Comparison of ENCODE assay signal across 10 cellular contexts in genomic region chr2:188976545-188977268, GRCh38. TPM values are rescaled to one million over a fixed set of nuclear protein-coding genes. Genes with fewer than 3 reads are reported as not detected.
DNase-seq lines count a peak whose midpoint lies in the region; ATAC-seq and TF ChIP-seq lines count a peak whose summit lies in the region.
"Had no signal": no experiment of that assay in that cellular context is flagged by ENCODE, and none has a peak within 500 bp of the region (broad histone marks: within the 10 kb centered on the region; RNA-seq: fewer than 3 reads in every experiment).

No MANE protein-coding gene starts in this region.

- no peaks in the 10 kb centered on the region for H3K27me3 ChIP-seq in thyroid gland

- no peak for TF ChIP-seq POLR2A in thyroid gland (IDR thresholded peaks at IDR 0.05)

- intact Hi-C loops in left colon (cut with DNase I, micrococcal nuclease): no loop called here
- intact Hi-C loops in thyroid gland (cut with DNase I): no loop called here

- TF ChIP-seq CTCF in astrocyte of the spinal cord (IDR thresholded peaks at IDR 0.05; ENCODE audit: low read depth, low read length) (peak; percentile 49), thyroid gland (IDR thresholded peaks at IDR 0.05) (peak in 3 of 6 experiments; percentile 13 to 23 (median 21))

- in situ Hi-C loops in astrocyte of the spinal cord (cut with HindIII; ENCODE audit: low sequenced_read_pairs) (no loop called here), G401 (cut with HindIII; ENCODE audit: low sequenced_read_pairs) (no loop called here)

- ATAC-seq in left colon (peak; percentile 96), HG02610 (IDR thresholded peaks at IDR 0.05; ENCODE audit: unreplicated experiment) (no peak)
- ATAC-seq: natural killer cell had no signal

- H3K27ac ChIP-seq in thyroid gland: peak overlapping the region; percentile 27 to 87 (median 72)

- DNase-seq in Jurkat, Clone E6-1 (ENCODE audit: low read depth, low spot score): peak; percentile 40
- DNase-seq in astrocyte of the spinal cord (ENCODE audit: low read depth, low spot score) (peak; percentile 54), left colon (no peak), thyroid gland (no peak), G401 (ENCODE audit: low spot score) (no peak)
- no peak for DNase-seq in activated T-cell treated with anti-CD3 and anti-CD28 coated beads, Interleukin-2, amount 50 U/mL, for 1 hour
- DNase-seq: activated naive CD8-positive, alpha-beta T cell treated with anti-CD3 and anti-CD28 coated beads for 36 hours; natural killer cell; SHP77 had no signal

- no peak overlapping the region for H3K4me3 ChIP-seq in Jurkat, Clone E6-1 (ENCODE audit: low read length)
- peak overlapping the region; percentile 56 for H3K4me3 ChIP-seq in astrocyte of the spinal cord (ENCODE audit: low read depth, low read length)
- H3K4me3 ChIP-seq in thyroid gland (replicated peaks in 1 of 3): peak overlapping the region in 1 of 3 donors; percentile 4

- H3K36me3 ChIP-seq in thyroid gland: no peaks in the 10 kb centered on the region

- no peaks in the 10 kb centered on the region for H3K9me3 ChIP-seq in thyroid gland

- H3K4me1 ChIP-seq in thyroid gland: peaks cover 3 to 5% of the 10 kb centered on the region in 2 donors

- 77 to 82% methylated on average over 8 of the region's 8 CpGs for WGBS in thyroid gland, 2 donors

RNA-seq across cellular contexts. Expression of gene COL3A1, which starts 2.5 kb away (rescaled TPM):
- not detected for polyA plus RNA-seq in Jurkat, Clone E6-1 (2012; ENCODE audit: insufficient read depth, insufficient read length)
- 100 to 1,000 TPM in 1 of 2 donors, 10 to 100 TPM in 1; 48.0 to 154 TPM for total RNA-seq in left colon
- total RNA-seq in thyroid gland: 100 to 1,000 TPM in 1 of 4 donors, 10 to 100 TPM in 3; 36.4 to 151 (median 62.3) TPM
- 347 and 349 TPM in 2 replicates for total RNA-seq in G401 (2014; rRNA removed; shearing (Covaris generic))
- total RNA-seq: activated naive CD8-positive, alpha-beta T cell treated with anti-CD3 and anti-CD28 coated beads for 36 hours; natural killer cell had no signal

Comparison
In these comparisons a context has a peak if more than half of its experiments do, and no peak if none do; other contexts are left out.
1. DNase-seq: peak in Jurkat, Clone E6-1 (single experiment) and astrocyte of the spinal cord (single experiment); none in left colon (0 of 2), thyroid gland (0 of 2), activated T-cell treated with anti-CD3 and anti-CD28 coated beads, Interleukin-2, amount 50 U/mL, for 1 hour (single experiment) and G401 (single experiment).